14 cellular contexts compared by ENCODE assay signal in genomic region chr10:14812271-14812670, GRCh38. TPM values are rescaled to one million over a fixed set of nuclear protein-coding genes. Genes with fewer than 3 reads are reported as not detected.
DNase-seq lines count a peak whose midpoint lies in the region; ATAC-seq and FAIRE-seq lines count a peak whose summit lies in the region.
"Had no signal": no experiment of that assay in that cellular context is flagged by ENCODE, and none has a peak within 500 bp of the region (broad histone marks: within the 10 kb centered on the region; RNA-seq: fewer than 3 reads in every experiment).

No MANE protein-coding gene starts in this region.

- no peaks in the 10 kb centered on the region for H3K4me1 ChIP-seq in HAP-1

- FAIRE-seq in frontal cortex (lab: Jason Lieb, UNC): no peak

- peak; percentile 52 to 75 for ATAC-seq in activated T-cell treated with anti-CD3 and anti-CD28 coated beads, Interleukin-2, amount 50 U/mL, for 72 hours (replicated peaks in 1 of 2)
- ATAC-seq in activated naive CD8-positive, alpha-beta T cell treated with anti-CD3 and anti-CD28 coated beads, Interleukin-2, amount 50 U/mL, for 24 hours: peak; percentile 49
- no peak for ATAC-seq in stimulated activated memory B cell treated with anti-CD40 and anti-IgM and Interleukin-4, amounts not matched to agents 10 μg/mL and 1 μg/mL and 100 μg/mL, for 72 hours
- ATAC-seq: Panc1 had no signal

- peak overlapping the region; percentile 61 to 68 for H3K4me3 Mint-ChIP-seq in activated T-cell treated with anti-CD3 and anti-CD28 coated beads, Interleukin-2, amount 50 U/mL, for 72 hours
- H3K4me3 Mint-ChIP-seq in activated naive CD8-positive, alpha-beta T cell treated with anti-CD3 and anti-CD28 coated beads, Interleukin-2, amount 50 U/mL, for 24 hours: peak overlapping the region; percentile 11
- no peak overlapping the region for H3K4me3 Mint-ChIP-seq in stimulated activated memory B cell treated with anti-CD40 and anti-IgM and Interleukin-4, amounts not matched to agents 10 μg/mL and 1 μg/mL and 100 μg/mL, for 72 hours
- H3K4me3 Mint-ChIP-seq: activated naive CD4-positive, alpha-beta T cell treated with anti-CD3 and anti-CD28 coated beads, Interleukin-2, amount 10 ng/mL, durations not matched to agents 7 days and 5 days had no signal

- no peak for DNase-seq in activated T-cell treated with anti-CD3 and anti-CD28 coated beads, Interleukin-2, amount 50 U/mL, for 72 hours
- DNase-seq in activated T-cell treated with anti-CD3 and anti-CD28 coated beads for 4 hours (no peak), frontal cortex (ENCODE audit: low spot score in 2 of 2) (no peak), HAP-1 (ENCODE audit: low spot score in 2 of 2) (no peak), T1000 (lab: John Stamatoyannopoulos, UW) (no peak)
- DNase-seq in Jurkat, Clone E6-1 (ENCODE audit: low read depth, low spot score): peak; percentile 23
- no peak for DNase-seq in activated naive CD8-positive, alpha-beta T cell treated with anti-CD3 and anti-CD28 coated beads, Interleukin-2, amount 50 U/mL, for 24 hours
- DNase-seq: activated naive CD4-positive, alpha-beta T cell treated with anti-CD3 and anti-CD28 coated beads, Interleukin-2, amount 10 ng/mL, durations not matched to agents 7 days and 5 days; kidney glomerular epithelial cell; NCI-H1092 treated with DMSO at 0.1 percent for 48 hours; NCI-H510A had no signal

- no peak overlapping the region for H3K4me3 ChIP-seq in Jurkat, Clone E6-1 (ENCODE audit: low read length)
- H3K4me3 ChIP-seq in HAP-1: no peak overlapping the region

- no peaks in the 10 kb centered on the region for H3K9me3 ChIP-seq in HAP-1

- no peaks in the 10 kb centered on the region for H3K27me3 ChIP-seq in HAP-1 (ENCODE audit: low read depth)

- H3K36me3 ChIP-seq in HAP-1 (replicated peaks): no peaks in the 10 kb centered on the region

- H3K9me3 Mint-ChIP-seq in activated T-cell treated with anti-CD3 and anti-CD28 coated beads, Interleukin-2, amount 50 U/mL, for 72 hours: no peaks in the 10 kb centered on the region
- no peaks in the 10 kb centered on the region for H3K9me3 Mint-ChIP-seq in activated naive CD8-positive, alpha-beta T cell treated with anti-CD3 and anti-CD28 coated beads, Interleukin-2, amount 50 U/mL, for 24 hours
- H3K9me3 Mint-ChIP-seq in stimulated activated memory B cell treated with anti-CD40 and anti-IgM and Interleukin-4, amounts not matched to agents 10 μg/mL and 1 μg/mL and 100 μg/mL, for 72 hours: no peaks in the 10 kb centered on the region
- H3K9me3 Mint-ChIP-seq: activated naive CD4-positive, alpha-beta T cell treated with anti-CD3 and anti-CD28 coated beads, Interleukin-2, amount 10 ng/mL, durations not matched to agents 7 days and 5 days had no signal

- in situ Hi-C loops in HAP-1 (cut with MboI; ENCODE audit: low sequenced_read_pairs): no loop called here

- peaks cover 23% of the 10 kb centered on the region for H3K4me1 Mint-ChIP-seq in activated T-cell treated with anti-CD3 and anti-CD28 coated beads, Interleukin-2, amount 50 U/mL, for 72 hours (ENCODE audit: low read depth)
- peaks cover 29% of the 10 kb centered on the region for H3K4me1 Mint-ChIP-seq in activated naive CD8-positive, alpha-beta T cell treated with anti-CD3 and anti-CD28 coated beads, Interleukin-2, amount 50 U/mL, for 24 hours
- H3K4me1 Mint-ChIP-seq in stimulated activated memory B cell treated with anti-CD40 and anti-IgM and Interleukin-4, amounts not matched to agents 10 μg/mL and 1 μg/mL and 100 μg/mL, for 72 hours: peaks cover 13% of the 10 kb centered on the region

- H3K36me3 Mint-ChIP-seq in activated T-cell treated with anti-CD3 and anti-CD28 coated beads, Interleukin-2, amount 50 U/mL, for 72 hours (ENCODE audit: insufficient read depth in 2 of 2): no peaks in the 10 kb centered on the region
- H3K36me3 Mint-ChIP-seq in activated naive CD8-positive, alpha-beta T cell treated with anti-CD3 and anti-CD28 coated beads, Interleukin-2, amount 50 U/mL, for 24 hours (ENCODE audit: low read depth): no peaks in the 10 kb centered on the region
- H3K36me3 Mint-ChIP-seq in stimulated activated memory B cell treated with anti-CD40 and anti-IgM and Interleukin-4, amounts not matched to agents 10 μg/mL and 1 μg/mL and 100 μg/mL, for 72 hours: no peaks in the 10 kb centered on the region
- H3K36me3 Mint-ChIP-seq: activated naive CD4-positive, alpha-beta T cell treated with anti-CD3 and anti-CD28 coated beads, Interleukin-2, amount 10 ng/mL, durations not matched to agents 7 days and 5 days had no signal

- no peaks in the 10 kb centered on the region for H3K27me3 Mint-ChIP-seq in activated T-cell treated with anti-CD3 and anti-CD28 coated beads, Interleukin-2, amount 50 U/mL, for 72 hours (ENCODE audit: low read depth)
- no peaks in the 10 kb centered on the region for H3K27me3 Mint-ChIP-seq in activated naive CD8-positive, alpha-beta T cell treated with anti-CD3 and anti-CD28 coated beads, Interleukin-2, amount 50 U/mL, for 24 hours
- no peaks in the 10 kb centered on the region for H3K27me3 Mint-ChIP-seq in stimulated activated memory B cell treated with anti-CD40 and anti-IgM and Interleukin-4, amounts not matched to agents 10 μg/mL and 1 μg/mL and 100 μg/mL, for 72 hours

- no peak overlapping the region for H3K27ac Mint-ChIP-seq in activated T-cell treated with anti-CD3 and anti-CD28 coated beads, Interleukin-2, amount 50 U/mL, for 72 hours
- H3K27ac Mint-ChIP-seq in activated naive CD8-positive, alpha-beta T cell treated with anti-CD3 and anti-CD28 coated beads, Interleukin-2, amount 50 U/mL, for 24 hours: peak overlapping the region; percentile 69
- H3K27ac Mint-ChIP-seq in stimulated activated memory B cell treated with anti-CD40 and anti-IgM and Interleukin-4, amounts not matched to agents 10 μg/mL and 1 μg/mL and 100 μg/mL, for 72 hours: peak overlapping the region; percentile 14
- H3K27ac Mint-ChIP-seq: activated naive CD4-positive, alpha-beta T cell treated with anti-CD3 and anti-CD28 coated beads, Interleukin-2, amount 10 ng/mL, durations not matched to agents 7 days and 5 days had no signal

RNA-seq across cellular contexts. Expression of gene CDNF, which starts 25.6 kb away (rescaled TPM):
- 1 to 10 TPM; 2.9 to 3.2 TPM for total RNA-seq in activated T-cell treated with anti-CD3 and anti-CD28 coated beads, Interleukin-2, amount 50 U/mL, for 72 hours
- not detected for polyA plus RNA-seq in Jurkat, Clone E6-1 (2012; ENCODE audit: insufficient read depth, insufficient read length)
- total RNA-seq in frontal cortex: 0.82 TPM
- total RNA-seq: glomerular endothelial cell had no signal

RNA-seq across cellular contexts. Expression of gene HSPA14, which starts 25.8 kb away (rescaled TPM):
- total RNA-seq in activated T-cell treated with anti-CD3 and anti-CD28 coated beads, Interleukin-2, amount 50 U/mL, for 72 hours: 10 to 100 TPM; 22.3 to 32.0 TPM
- 37.2 TPM for polyA plus RNA-seq in Jurkat, Clone E6-1 (2012; ENCODE audit: insufficient read depth, insufficient read length)
- total RNA-seq in frontal cortex: 14.7 TPM

RNA-seq across cellular contexts. Expression of gene MSANTD7, which starts 25.8 kb away (rescaled TPM):
- total RNA-seq in activated T-cell treated with anti-CD3 and anti-CD28 coated beads, Interleukin-2, amount 50 U/mL, for 72 hours: 10 to 100 TPM; 19.8 to 26.3 TPM
- polyA plus RNA-seq in Jurkat, Clone E6-1 (2012; ENCODE audit: insufficient read depth, insufficient read length): 19.6 TPM
- total RNA-seq in frontal cortex: 31.4 TPM

RNA-seq across cellular contexts. Expression of gene FAM107B, which starts 37.6 kb away (rescaled TPM):
- total RNA-seq in activated T-cell treated with anti-CD3 and anti-CD28 coated beads, Interleukin-2, amount 50 U/mL, for 72 hours: 100 to 1,000 TPM; 163 to 180 TPM
- 32.2 TPM for polyA plus RNA-seq in Jurkat, Clone E6-1 (2012; ENCODE audit: insufficient read depth, insufficient read length)
- total RNA-seq in frontal cortex: 77.9 TPM
